Comparison of ENCODE assay signal across 20 cellular contexts in the genomic region with DNA sequence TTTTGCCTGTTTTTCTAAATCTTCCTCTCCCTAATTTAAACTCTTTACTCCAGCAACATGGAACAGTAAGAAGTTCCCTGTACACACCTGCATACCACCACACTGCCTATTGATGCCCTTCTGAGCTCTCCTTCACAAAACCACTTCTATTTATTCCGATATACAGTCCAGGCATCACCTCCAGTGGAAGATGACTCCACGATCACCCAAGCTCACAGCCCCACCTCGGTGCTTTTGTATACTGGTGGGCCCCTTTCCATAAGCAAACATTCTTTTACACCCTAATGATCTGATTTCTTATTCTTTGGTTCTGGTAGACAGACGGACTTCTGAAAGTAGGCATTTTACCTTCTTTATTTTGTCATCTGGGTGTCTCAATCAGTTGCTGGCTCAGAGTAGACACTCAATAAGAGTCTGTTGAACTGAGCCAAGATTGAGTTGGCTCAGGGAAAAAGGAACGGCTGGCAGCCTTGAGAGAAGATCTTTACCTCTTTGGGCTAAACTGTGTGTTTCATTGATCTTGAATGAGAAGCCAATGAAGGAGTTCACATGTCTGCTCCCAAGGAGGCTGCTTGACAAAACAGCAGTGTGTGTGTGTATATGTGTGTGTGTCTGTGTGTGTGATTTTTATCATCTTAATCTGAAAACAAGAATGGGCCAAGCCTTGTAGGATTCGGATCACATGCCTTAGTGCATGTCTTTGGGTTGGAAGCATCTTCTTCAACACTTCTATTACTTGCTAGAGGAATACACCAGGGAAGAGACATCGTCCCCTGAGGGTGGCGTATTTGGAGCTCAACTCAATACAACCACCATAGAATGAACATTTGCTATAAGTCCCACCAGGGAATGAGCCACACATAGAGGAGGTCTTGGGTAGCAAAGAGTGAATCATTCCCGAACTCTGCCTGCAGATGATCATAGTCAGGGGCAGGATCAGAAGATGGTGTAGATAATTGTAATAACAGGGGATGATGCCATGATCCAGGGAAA.
DNase-seq lines count a peak whose midpoint lies in the region; ATAC-seq, FAIRE-seq and TF ChIP-seq lines count a peak whose summit lies in the region.
"Had no signal": no experiment of that assay in that cellular context is flagged by ENCODE, and none has a peak within 500 bp of the region (broad histone marks: within the 10 kb centered on the region; RNA-seq: fewer than 3 reads in every experiment).

No MANE protein-coding gene starts in this region.

- H3K36me3 ChIP-seq in Loucy (ENCODE audit: insufficient read depth, low read length) = no peaks in the 10 kb centered on the region
- H3K36me3 ChIP-seq: BLaER1 had no signal

- no peaks in the 10 kb centered on the region for H3K9me3 ChIP-seq in Loucy (ENCODE audit: insufficient read depth, low read depth, low read length)
- H3K9me3 ChIP-seq: BLaER1 had no signal

- H3K4me3 Mint-ChIP-seq in endothelial cell (ENCODE audit: unreplicated experiment) = no peak overlapping the region
- H3K4me3 Mint-ChIP-seq: CD4-positive, CD25-positive, alpha-beta regulatory T cell; CD8-positive, alpha-beta T cell had no signal

- no peaks in the 10 kb centered on the region for H4K20me1 ChIP-seq in Loucy (ENCODE audit: insufficient read depth, low read length, poor library complexity, severe bottlenecking)
- H4K20me1 ChIP-seq: BLaER1 had no signal

- H3K9me3 Mint-ChIP-seq in endothelial cell (ENCODE audit: unreplicated experiment) = no peaks in the 10 kb centered on the region
- H3K9me3 Mint-ChIP-seq: CD4-positive, CD25-positive, alpha-beta regulatory T cell; CD8-positive, alpha-beta T cell had no signal

- TF ChIP-seq CTCF in Loucy (conservative IDR thresholded peaks at IDR 0.05; ENCODE audit: low read length) (no peak), endothelial cell (IDR thresholded peaks at IDR 0.05; ENCODE audit: unreplicated experiment) (no peak)

- H3K79me2 ChIP-seq in Loucy (ENCODE audit: insufficient read depth, low read length) = no peaks in the 10 kb centered on the region

- DNase-seq in endothelial cell (ENCODE audit: low spot score) = no peak
- peak; percentile 31 for DNase-seq in pons (ENCODE audit: low spot score)
- DNase-seq in foreskin melanocyte = no peak
- DNase-seq in frontal cortex (ENCODE audit: low spot score in 2 of 2) = no peak
- DNase-seq: CD4-positive, CD25-positive, alpha-beta regulatory T cell; CD8-positive, alpha-beta T cell; DMS 273 treated with DMSO at 0.1 percent for 48 hours; DMS79; EL; GDM1; GM23248; H7; HCEC 1CT had no signal

- no peaks in the 10 kb centered on the region for H3K27me3 ChIP-seq in Loucy (ENCODE audit: insufficient read depth, low read length, poor library complexity, severe bottlenecking)
- H3K27me3 ChIP-seq: BLaER1 had no signal

- no peaks in the 10 kb centered on the region for H3K36me3 Mint-ChIP-seq in endothelial cell (ENCODE audit: low read depth, unreplicated experiment)
- H3K36me3 Mint-ChIP-seq: CD4-positive, CD25-positive, alpha-beta regulatory T cell; CD8-positive, alpha-beta T cell had no signal

- peaks cover 15% of the 10 kb centered on the region for H3F3A ChIP-seq in Loucy (ENCODE audit: low read depth)

- ATAC-seq in GM19395 (IDR thresholded peaks at IDR 0.05; ENCODE audit: unreplicated experiment) = no peak
- ATAC-seq: CD8-positive, alpha-beta T cell; GM12878 had no signal

- H3K4me1 ChIP-seq in Loucy (ENCODE audit: insufficient read depth, low read length, poor library complexity, severe bottlenecking) = peaks cover 54% of the 10 kb centered on the region

- peaks cover 35% of the 10 kb centered on the region for H3K4me1 Mint-ChIP-seq in endothelial cell (ENCODE audit: unreplicated experiment)
- H3K4me1 Mint-ChIP-seq: CD4-positive, CD25-positive, alpha-beta regulatory T cell had no signal

- peak overlapping the region; percentile 40 for H3K27ac Mint-ChIP-seq in endothelial cell (ENCODE audit: unreplicated experiment)
- H3K27ac Mint-ChIP-seq: CD4-positive, CD25-positive, alpha-beta regulatory T cell; CD8-positive, alpha-beta T cell had no signal

- H3K4me2 ChIP-seq in Loucy (ENCODE audit: low read depth, low read length, poor library complexity, severe bottlenecking) = no peak overlapping the region
- H3K4me2 ChIP-seq: BLaER1 had no signal

- H3K9me2 ChIP-seq in Loucy (replicated peaks; ENCODE audit: low read depth, low read length) = no peaks in the 10 kb centered on the region

- no peak overlapping the region for H2AFZ ChIP-seq in Loucy (ENCODE audit: low read length)
- H2AFZ ChIP-seq: GM23248 had no signal

- H3K4me3 ChIP-seq in Loucy (ENCODE audit: low read length, poor library complexity, severe bottlenecking) = no peak overlapping the region
- H3K4me3 ChIP-seq: BLaER1, GM12878, GM23248 had no signal

- peaks cover 10% of the 10 kb centered on the region for H3K27me3 Mint-ChIP-seq in endothelial cell (ENCODE audit: unreplicated experiment)

- no peak for FAIRE-seq in frontal cortex (lab: Jason Lieb, UNC)
- FAIRE-seq: D721Med, GM12878, GM19239, H1 had no signal

- peak overlapping the region; percentile 70 for H3K9ac ChIP-seq in Loucy (ENCODE audit: low read depth, low read length, poor library complexity, severe bottlenecking)
- H3K9ac ChIP-seq: BLaER1, GM23248 had no signal
